16 cellular contexts compared by ENCODE assay signal in genomic region chr18:30358545-30358944, GRCh38.
DNase-seq lines count a peak whose midpoint lies in the region; ATAC-seq and TF ChIP-seq lines count a peak whose summit lies in the region.
"Had no signal": no experiment of that assay in that cellular context is flagged by ENCODE, and none has a peak within 500 bp of the region (broad histone marks: within the 10 kb centered on the region; RNA-seq: fewer than 3 reads in every experiment).

No MANE protein-coding gene starts in this region.

- H3K4me2 ChIP-seq in PC-3 (ENCODE audit: low read length) (no peak overlapping the region), fibroblast of lung (ENCODE audit: extremely low read depth, insufficient read depth, low read length) (no peak overlapping the region), H9 (ENCODE audit: insufficient read depth, insufficient read length, low read length) (no peak overlapping the region)
- H3K4me2 ChIP-seq: PC-9 had no signal

- H4K5ac ChIP-seq in H9 (ENCODE audit: insufficient read length, low read depth, low read length), result no peak overlapping the region

- no peaks in the 10 kb centered on the region for H3K9me3 Mint-ChIP-seq in H9
- H3K9me3 Mint-ChIP-seq: activated CD4-positive, alpha-beta T cell treated with anti-CD3 and anti-CD28 coated beads, Interleukin-2, amount 10 ng/mL, durations not matched to agents 24 days and 14 days; nephron progenitor cell had no signal

- no peak overlapping the region for H3T11ph ChIP-seq in H9 (ENCODE audit: low read length)

- H2BK5ac ChIP-seq in H9 (ENCODE audit: insufficient read length, low read length), result no peak overlapping the region

- H3K36me3 Mint-ChIP-seq in H9 (ENCODE audit: insufficient read depth in 1 of 3, low read depth in 3 of 3), result no peaks in the 10 kb centered on the region

- H3K23me2 ChIP-seq in H9 (ENCODE audit: insufficient read length, low read depth, low read length, poor library complexity, severe bottlenecking), result no peaks in the 10 kb centered on the region

- ATAC-seq in PC-3 (peak; percentile 46), HG02763 (IDR thresholded peaks at IDR 0.05; ENCODE audit: unreplicated experiment) (no peak)
- ATAC-seq: HCT116, left lung, T-helper 17 cell had no signal

- no peak overlapping the region for H2AK5ac ChIP-seq in H9 (ENCODE audit: insufficient read length, low read length)

- no peak overlapping the region for H3K18ac ChIP-seq in H9 (ENCODE audit: insufficient read length, low read depth, low read length)

- CTCF ChIA-PET in PC-3 (lab: Charles Lee), result no interaction called here

- no peak overlapping the region for H3K14ac ChIP-seq in H9 (ENCODE audit: insufficient read depth, low read length)

- no peaks in the 10 kb centered on the region for H3K27me3 ChIP-seq in PC-3 (ENCODE audit: low read length)
- no peaks in the 10 kb centered on the region for H3K27me3 ChIP-seq in fibroblast of lung (ENCODE audit: control insufficient read depth, insufficient read depth, low read length)
- H3K27me3 ChIP-seq in H9 (ENCODE audit: insufficient read depth, low read length), result no peaks in the 10 kb centered on the region
- H3K27me3 ChIP-seq: left lung, stomach had no signal

- POLR2A ChIA-PET in PC-3 (lab: Charles Lee; ENCODE audit: unreplicated experiment), result no interaction called here

- intact Hi-C loops in PC-3 (cut with micrococcal nuclease), result no loop called here

- H3K9ac ChIP-seq in PC-3 (ENCODE audit: low read length) (no peak overlapping the region), fibroblast of lung (ENCODE audit: insufficient read depth, low read length) (no peak overlapping the region), H9 (ENCODE audit: extremely low read depth, insufficient read length, low read length) (no peak overlapping the region)

- H3K79me1 ChIP-seq in H9 (ENCODE audit: insufficient read depth, low read depth, low read length, poor library complexity, severe bottlenecking), result no peaks in the 10 kb centered on the region

- H3F3A ChIP-seq in PC-3 (ENCODE audit: low read length, unreplicated experiment), result no peaks in the 10 kb centered on the region

- 0 out of 4 replicates have a peak, but pooled peaks cover 0 to 3% of the 10 kb centered on the region in 2 experiments for H3K4me1 Mint-ChIP-seq in H9
- H3K4me1 Mint-ChIP-seq: activated CD4-positive, alpha-beta T cell treated with anti-CD3 and anti-CD28 coated beads, Interleukin-2, amount 10 ng/mL, durations not matched to agents 24 days and 14 days; nephron progenitor cell; T-helper 17 cell had no signal

- no peak overlapping the region for H3K56ac ChIP-seq in H9 (ENCODE audit: insufficient read length, low read depth, low read length)

- H3K9me3 ChIP-seq in PC-3 (ENCODE audit: low read length) (no peaks in the 10 kb centered on the region), fibroblast of lung (ENCODE audit: control insufficient read depth, insufficient read depth, low read depth, low read length) (no peaks in the 10 kb centered on the region), H9 (ENCODE audit: control insufficient read depth, low read depth, low read length) (no peaks in the 10 kb centered on the region)
- H3K9me3 ChIP-seq: left lung, stomach had no signal

- no peak overlapping the region for H4K91ac ChIP-seq in H9 (ENCODE audit: insufficient read length, low read depth, low read length)

- H2BK12ac ChIP-seq in H9 (ENCODE audit: insufficient read length, low read depth, low read length), result no peak overlapping the region

- H3K4me1 ChIP-seq in PC-3 (ENCODE audit: insufficient read depth, low read length) (peaks cover 13% of the 10 kb centered on the region; the same call in 1 of the 2 replicates), fibroblast of lung (ENCODE audit: control insufficient read depth, extremely low read depth, insufficient read depth, low read length) (no peaks in the 10 kb centered on the region), H9 (ENCODE audit: insufficient read depth, low read length) (no peaks in the 10 kb centered on the region)
- H3K4me1 ChIP-seq: left lung, stomach had no signal

- no peaks in the 10 kb centered on the region for H3K79me2 ChIP-seq in PC-3 (ENCODE audit: low read length)
- H3K79me2 ChIP-seq in fibroblast of lung (ENCODE audit: control insufficient read depth, insufficient read depth, low read length), result no peaks in the 10 kb centered on the region
- no peaks in the 10 kb centered on the region for H3K79me2 ChIP-seq in H9 (ENCODE audit: insufficient read depth, low read length)

- H2BK15ac ChIP-seq in H9 (ENCODE audit: low read depth, low read length), result no peak overlapping the region

- no peak overlapping the region for H4K8ac ChIP-seq in H9 (replicated peaks; ENCODE audit: insufficient read length, low read depth, low read length)

- H3K27ac ChIP-seq in PC-3 (ENCODE audit: low read length) (no peak overlapping the region), fibroblast of lung (ENCODE audit: insufficient read depth, low read length) (no peak overlapping the region), H9 (ENCODE audit: insufficient read length, low read depth, low read length) (no peak overlapping the region)
- H3K27ac ChIP-seq: left lung, PC-9, stomach had no signal

- no peak overlapping the region for H3K23ac ChIP-seq in H9 (ENCODE audit: insufficient read length, low read depth, low read length)

- no peak overlapping the region for H2BK120ac ChIP-seq in H9 (ENCODE audit: low read depth, low read length, poor library complexity, severe bottlenecking)

- no peaks in the 10 kb centered on the region for H3K36me3 ChIP-seq in PC-3 (ENCODE audit: low read depth, low read length)
- H3K36me3 ChIP-seq in fibroblast of lung (ENCODE audit: control insufficient read depth, insufficient read depth, low read length), result no peaks in the 10 kb centered on the region
- H3K36me3 ChIP-seq: left lung, stomach had no signal

- H3K4me3 ChIP-seq in PC-3 (ENCODE audit: low read length) (no peak overlapping the region), fibroblast of lung (replicated peaks in 1 of 4; ENCODE audit: control extremely low read depth in 1 of 4, insufficient read depth in 1 of 4, low read depth in 3 of 4, low read length in 4 of 4) (no peak overlapping the region), retinal pigment epithelial cell (ENCODE audit: low read length) (no peak overlapping the region)
- H3K4me3 ChIP-seq: left lung, PC-9, stomach had no signal

- H2BK20ac ChIP-seq in H9 (ENCODE audit: low read depth, low read length, poor library complexity, severe bottlenecking), result no peak overlapping the region

- H2AFZ ChIP-seq in PC-3 (ENCODE audit: low read length), result no peak overlapping the region
- no peak overlapping the region for H2AFZ ChIP-seq in fibroblast of lung (ENCODE audit: low read length)
- H2AFZ ChIP-seq in H9 (ENCODE audit: low read length), result no peak overlapping the region
- H2AFZ ChIP-seq: PC-9 had no signal

- no peaks in the 10 kb centered on the region for H3K27me3 Mint-ChIP-seq in H9 (ENCODE audit: low read depth)
- H3K27me3 Mint-ChIP-seq: activated CD4-positive, alpha-beta T cell treated with anti-CD3 and anti-CD28 coated beads, Interleukin-2, amount 10 ng/mL, durations not matched to agents 24 days and 14 days; T-helper 17 cell had no signal

- no peak for TF ChIP-seq CTCF in PC-3 (conservative IDR thresholded peaks at IDR 0.05; ENCODE audit: low read depth, low read length)
- no peak for TF ChIP-seq CTCF in fibroblast of lung (conservative IDR thresholded peaks at IDR 0.05 in 1 of 2, IDR thresholded peaks at IDR 0.05 in 1 of 2; ENCODE audit: low read depth in 1 of 2, low read length in 2 of 2)
- TF ChIP-seq CTCF in retinal pigment epithelial cell (conservative IDR thresholded peaks at IDR 0.05; ENCODE audit: low read depth, low read length), result no peak
- no peak for TF ChIP-seq CTCF in H9 (conservative IDR thresholded peaks at IDR 0.05)

- H4K20me1 ChIP-seq in PC-3 (ENCODE audit: low read length), result no peaks in the 10 kb centered on the region
- no peaks in the 10 kb centered on the region for H4K20me1 ChIP-seq in fibroblast of lung (ENCODE audit: control insufficient read depth, extremely low read depth, insufficient read depth, low read length)
- H4K20me1 ChIP-seq in H9 (ENCODE audit: control insufficient read depth, insufficient read depth, insufficient read length), result no peaks in the 10 kb centered on the region

- H3K4me3 Mint-ChIP-seq in H9, result no peak overlapping the region
- H3K4me3 Mint-ChIP-seq: activated CD4-positive, alpha-beta T cell treated with anti-CD3 and anti-CD28 coated beads, Interleukin-2, amount 10 ng/mL, durations not matched to agents 24 days and 14 days; nephron progenitor cell; T-helper 17 cell had no signal

- no TSS peak for BruUV-seq in PC-3 (replicated peaks; lab: Mats Ljungman, UMichigan)

- peak; percentile 30 for DNase-seq in KG1 (lab: John Stamatoyannopoulos, UW)
- DNase-seq in PC-3, result peak; percentile 66
- DNase-seq in fibroblast of lung (ENCODE audit: low read depth in 2 of 2), result peak; percentile 3 to 37
- DNase-seq in retinal pigment epithelial cell (ENCODE audit: low read depth), result peak; percentile 15
- DNase-seq in H9, result no peak
- DNase-seq in ecto neural progenitor cell (ENCODE audit: low spot score), result no peak
- DNase-seq: activated CD4-positive, alpha-beta T cell treated with anti-CD3 and anti-CD28 coated beads, Interleukin-2, amount 10 ng/mL, durations not matched to agents 24 days and 14 days; left lung; NCI-H1048; NCI-H2171 treated with DMSO at 0.1 percent for 48 hours; nephron progenitor cell; PC-9; stomach; T-helper 17 cell had no signal

- no peak overlapping the region for H3K4ac ChIP-seq in H9 (ENCODE audit: low read depth, low read length)

- H3K9me2 ChIP-seq in PC-3 (replicated peaks; ENCODE audit: low read length), result no peaks in the 10 kb centered on the region

- no peak overlapping the region for H3K27ac Mint-ChIP-seq in H9
- H3K27ac Mint-ChIP-seq: activated CD4-positive, alpha-beta T cell treated with anti-CD3 and anti-CD28 coated beads, Interleukin-2, amount 10 ng/mL, durations not matched to agents 24 days and 14 days; nephron progenitor cell; T-helper 17 cell had no signal

Comparison
In these comparisons a context has a peak if more than half of its experiments do, and no peak if none do; other contexts are left out.
1. DNase-seq: peak in KG1 (single experiment), PC-3 (single experiment), fibroblast of lung (2 of 2) and retinal pigment epithelial cell (single experiment); none in H9 (single experiment) and ecto neural progenitor cell (single experiment).